ENCODE assay signal across 22 cellular contexts in the genomic region with DNA sequence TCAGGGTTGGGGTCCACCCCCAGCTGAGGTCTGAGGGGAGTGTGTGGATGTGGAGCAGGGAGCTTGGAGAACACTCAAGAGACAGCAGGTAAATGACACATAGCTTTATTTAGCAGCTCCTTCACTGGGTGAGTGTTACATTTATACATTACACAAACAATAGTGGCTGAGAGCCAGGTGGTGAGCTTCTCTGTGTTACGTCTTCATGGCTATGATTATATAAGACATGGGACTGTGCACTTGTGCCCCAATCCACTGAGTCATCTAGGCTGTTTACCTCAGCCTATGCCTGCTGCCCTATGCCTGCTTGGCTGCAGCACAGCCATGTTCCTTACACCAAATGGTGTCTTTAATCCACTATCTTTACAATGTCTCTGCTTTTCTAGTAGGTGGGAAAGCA.
DNase-seq lines count a peak whose midpoint lies in the region; ATAC-seq and TF ChIP-seq lines count a peak whose summit lies in the region.
"Had no signal": no experiment of that assay in that cellular context is flagged by ENCODE, and none has a peak within 500 bp of the region (broad histone marks: within the 10 kb centered on the region; RNA-seq: fewer than 3 reads in every experiment).

No MANE protein-coding gene starts in this region.

- no peaks in the 10 kb centered on the region for H3K9me2 ChIP-seq in SK-N-SH

- 40% methylated on average over 1 of the region's 1 CpG for WGBS in suprapubic skin
- WGBS in SK-N-SH (ENCODE audit: low lambda C conversion rate): 0% methylated on average over 1 of the region's 1 CpG

- H3K9me3 ChIP-seq in suprapubic skin: no peaks in the 10 kb centered on the region
- H3K9me3 ChIP-seq in SK-N-SH: no peaks in the 10 kb centered on the region
- H3K9me3 ChIP-seq: BLaER1 had no signal

- no peaks in the 10 kb centered on the region for H3F3A ChIP-seq in SK-N-SH (replicated peaks; ENCODE audit: insufficient read depth)

- TF ChIP-seq RAD21 in SK-N-SH (IDR thresholded peaks at IDR 0.05; ENCODE audit: low read length): no peak

- TF ChIP-seq EP300 in suprapubic skin (IDR thresholded peaks at IDR 0.05) (no peak), SK-N-SH (IDR thresholded peaks at IDR 0.05; ENCODE audit: borderline replicate concordance in 1 of 2, low read depth in 1 of 2, low read length in 1 of 2) (no peak)

- H3K27ac ChIP-seq in foreskin keratinocyte: no peak overlapping the region
- H3K27ac ChIP-seq in suprapubic skin: no peak overlapping the region
- no peak overlapping the region for H3K27ac ChIP-seq in SK-N-SH (ENCODE audit: low read depth in 2 of 2, low read length in 1 of 2)
- H3K27ac ChIP-seq: BLaER1 had no signal

- no peaks in the 10 kb centered on the region for H4K20me1 ChIP-seq in SK-N-SH (ENCODE audit: insufficient read depth)
- H4K20me1 ChIP-seq: BLaER1 had no signal

- peak; percentile 57 for ATAC-seq in foreskin keratinocyte
- ATAC-seq in left cardiac atrium: no peak
- ATAC-seq: HepG2, SK-N-SH treated with all-trans-retinoic acid at 6 μM for 48 hours had no signal

- H3K9ac ChIP-seq in SK-N-SH: no peak overlapping the region
- H3K9ac ChIP-seq: BLaER1 had no signal

- H3K27me3 ChIP-seq in foreskin keratinocyte (no peaks in the 10 kb centered on the region), suprapubic skin (no peaks in the 10 kb centered on the region), SK-N-SH (ENCODE audit: insufficient read depth) (no peaks in the 10 kb centered on the region)
- H3K27me3 ChIP-seq: BLaER1 had no signal

- POLR2A ChIA-PET in SK-N-SH (lab: Yijun Ruan, JAX): no interaction called here

- no peak overlapping the region for H2AFZ ChIP-seq in SK-N-SH (ENCODE audit: low read depth)

- no peaks in the 10 kb centered on the region for H3K4me1 ChIP-seq in foreskin keratinocyte
- no peaks in the 10 kb centered on the region for H3K4me1 ChIP-seq in suprapubic skin
- no peaks in the 10 kb centered on the region for H3K4me1 ChIP-seq in SK-N-SH (ENCODE audit: control insufficient read depth in 1 of 2, insufficient read depth in 2 of 2, low read depth in 1 of 2, low read length in 1 of 2)
- H3K4me1 ChIP-seq: BLaER1 had no signal

- H3K79me2 ChIP-seq in SK-N-SH (ENCODE audit: insufficient read depth): no peaks in the 10 kb centered on the region

- no peak for TF ChIP-seq POLR2A in suprapubic skin (IDR thresholded peaks at IDR 0.05)

- no peak overlapping the region for H3K4me2 ChIP-seq in SK-N-SH
- H3K4me2 ChIP-seq: BLaER1 had no signal

- intact Hi-C loops in left cardiac atrium (cut with DNase I): no loop called here

- H3K36me3 ChIP-seq in suprapubic skin: no peaks in the 10 kb centered on the region
- H3K36me3 ChIP-seq in SK-N-SH (replicated peaks in 1 of 2; ENCODE audit: control insufficient read depth in 1 of 2, insufficient read depth in 2 of 2, low read length in 1 of 2): no peaks in the 10 kb centered on the region

- TF ChIP-seq CTCF in foreskin keratinocyte (conservative IDR thresholded peaks at IDR 0.05): no peak
- TF ChIP-seq CTCF in suprapubic skin (IDR thresholded peaks at IDR 0.05): no peak
- no peak for TF ChIP-seq CTCF in SK-N-SH (IDR thresholded peaks at IDR 0.05)

- DNase-seq in DMS53 treated with DMSO at 0.1 percent for 48 hours (lab: John Stamatoyannopoulos, UW; ENCODE audit: unreplicated experiment): peak; percentile 15
- peak; percentile 0 for DNase-seq in RKO (ENCODE audit: low spot score)
- peak; percentile 0 for DNase-seq in dermis blood vessel endothelial cell
- peak; percentile 19 to 51 for DNase-seq in foreskin keratinocyte
- no peak for DNase-seq in suprapubic skin (ENCODE audit: low spot score in 2 of 2)
- no peak for DNase-seq in left cardiac atrium
- DNase-seq in NCI-H748 treated with DMSO at 0.1 percent for 48 hours (lab: John Stamatoyannopoulos, UW): no peak
- no peak for DNase-seq in SK-N-SH
- DNase-seq: CD4-positive, alpha-beta memory T cell; DMS153; KBM-7; NCI-H1417 treated with DMSO at 0.1 percent for 48 hours; NCI-H2029 treated with DMSO at 0.1 percent for 48 hours; NCI-H2171; NCI-H446; NCI-H526 treated with DMSO at 0.1 percent for 48 hours; NK-92 treated with Interleukin-12 subunit alpha and Interleukin-12 subunit beta, amount 100 ng/mL, for 24 hours; RPMI8226; SHP77 treated with DMSO at 0.1 percent for 48 hours had no signal

- no peak overlapping the region for H3K4me3 ChIP-seq in suprapubic skin
- H3K4me3 ChIP-seq in SK-N-SH (ENCODE audit: low read depth in 2 of 2, low read length in 1 of 2): no peak overlapping the region
- H3K4me3 ChIP-seq: BLaER1 had no signal

- CTCF ChIA-PET in SK-N-SH (lab: Yijun Ruan, JAX): no interaction called here

TF ChIP-seq in SK-N-SH, 30 proteins besides CTCF, POLR2A, EP300 and RAD21:
- TF ChIP-seq, protein P1, sequence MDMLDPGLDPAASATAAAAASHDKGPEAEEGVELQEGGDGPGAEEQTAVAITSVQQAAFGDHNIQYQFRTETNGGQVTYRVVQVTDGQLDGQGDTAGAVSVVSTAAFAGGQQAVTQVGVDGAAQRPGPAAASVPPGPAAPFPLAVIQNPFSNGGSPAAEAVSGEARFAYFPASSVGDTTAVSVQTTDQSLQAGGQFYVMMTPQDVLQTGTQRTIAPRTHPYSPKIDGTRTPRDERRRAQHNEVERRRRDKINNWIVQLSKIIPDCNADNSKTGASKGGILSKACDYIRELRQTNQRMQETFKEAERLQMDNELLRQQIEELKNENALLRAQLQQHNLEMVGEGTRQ (IDR thresholded peaks at IDR 0.05; ENCODE audit: borderline replicate concordance, low read depth, low read length): no peak
- TF ChIP-seq, protein P2, sequence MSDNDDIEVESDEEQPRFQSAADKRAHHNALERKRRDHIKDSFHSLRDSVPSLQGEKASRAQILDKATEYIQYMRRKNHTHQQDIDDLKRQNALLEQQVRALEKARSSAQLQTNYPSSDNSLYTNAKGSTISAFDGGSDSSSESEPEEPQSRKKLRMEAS (IDR thresholded peaks at IDR 0.05; ENCODE audit: low read depth): no peak
- TF ChIP-seq YY1 (IDR thresholded peaks at IDR 0.05; ENCODE audit: low read depth): no peak

Comparison
In these comparisons a context has a peak if more than half of its experiments do, and no peak if none do; other contexts are left out.
1. DNase-seq: peak in DMS53 treated with DMSO at 0.1 percent for 48 hours (single experiment), RKO (single experiment), dermis blood vessel endothelial cell (single experiment) and foreskin keratinocyte (2 of 2); none in suprapubic skin (0 of 2), left cardiac atrium (single experiment), NCI-H748 treated with DMSO at 0.1 percent for 48 hours (single experiment) and SK-N-SH (single experiment).